8 cellular contexts compared by ENCODE assay signal in the genomic region with DNA sequence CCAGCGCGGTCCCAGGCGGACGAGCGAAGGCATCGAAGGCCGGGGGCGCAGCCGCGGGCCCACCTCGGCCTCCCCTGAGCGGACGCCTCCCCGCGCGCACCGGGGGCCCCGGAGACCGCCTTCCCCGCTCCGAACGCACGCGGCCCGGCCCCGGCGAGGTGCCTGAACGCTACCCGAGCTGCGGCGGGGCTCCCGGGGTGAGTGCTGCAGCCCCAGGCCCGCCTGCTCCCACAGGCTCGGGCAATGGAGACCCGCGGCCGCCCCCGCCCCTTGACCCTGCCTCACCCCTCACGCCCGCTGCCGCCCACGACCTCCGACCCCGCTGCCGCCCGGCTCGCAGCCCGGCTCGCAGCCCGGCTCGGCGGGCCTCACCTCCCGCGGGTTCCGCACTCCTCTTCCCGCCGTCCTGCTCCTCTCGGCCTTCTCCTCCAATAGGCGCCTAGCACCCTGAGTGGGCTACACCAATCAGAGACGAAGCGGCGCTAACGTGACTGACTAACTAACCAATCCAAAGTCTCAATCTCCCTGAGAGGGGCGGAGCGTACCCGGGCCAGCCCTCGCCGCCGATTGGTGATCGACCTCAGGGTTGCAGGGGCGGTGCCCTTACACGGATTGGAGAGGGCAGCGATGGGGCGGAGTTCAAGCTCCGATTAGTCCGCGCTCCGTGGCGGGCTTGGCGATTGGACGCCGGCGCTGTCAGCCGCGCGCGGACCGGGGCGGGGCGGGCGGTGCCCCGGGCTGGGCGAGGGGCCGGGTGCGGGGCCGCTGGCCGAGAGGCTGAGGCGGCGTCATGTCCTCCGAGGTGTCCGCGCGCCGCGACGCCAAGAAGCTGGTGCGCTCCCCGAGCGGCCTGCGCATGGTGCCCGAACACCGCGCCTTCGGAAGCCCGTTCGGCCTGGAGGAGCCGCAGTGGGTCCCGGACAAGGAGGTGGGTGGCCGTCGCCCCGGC. TPM values are rescaled to one million over a fixed set of nuclear protein-coding genes. Genes with fewer than 3 reads are reported as not detected.
DNase-seq lines count a peak whose midpoint lies in the region; ATAC-seq and TF ChIP-seq lines count a peak whose summit lies in the region.

A gene (minus strand): TSS at position 400 of the 949 bp plus-strand sequence. CDS start 4,364 bp downstream, outside the sequence.
A gene (plus strand): TSS at position 759 of the 949 bp plus-strand sequence. CDS start 32 bp downstream, at position 791.

- peaks cover 4% of the 10 kb centered on the region for H3K36me3 Mint-ChIP-seq in T-helper 1 cell treated with Interleukin-12 subunit alpha and Interleukin-12 subunit beta and Interleukin-4 antibody, amounts not matched to agents 30 μg/mL and 1 μg/mL, for 36 hours (ENCODE audit: low read depth)
- peaks cover 3% of the 10 kb centered on the region for H3K36me3 Mint-ChIP-seq in progenitor cell of endocrine pancreas (ENCODE audit: insufficient read depth)

- H3K27me3 ChIP-seq in left ventricle myocardium inferior (ENCODE audit: low read depth): no peaks in the 10 kb centered on the region

- no peaks in the 10 kb centered on the region for H3K9me3 ChIP-seq in left ventricle myocardium inferior (replicated peaks)

- under 1% methylated on average over 121 of the region's 121 CpGs for WGBS in urinary bladder

- ATAC-seq in HG02884 (IDR thresholded peaks at IDR 0.05; ENCODE audit: unreplicated experiment): peak; percentile 95

- H3K36me3 ChIP-seq in left ventricle myocardium inferior: no peaks in the 10 kb centered on the region
- no peaks in the 10 kb centered on the region for H3K36me3 ChIP-seq in urinary bladder (ENCODE audit: insufficient read depth)

- DNase-seq in GM13977 (ENCODE audit: low spot score) (peak; percentile 100), NCI-H1694 (lab: John Stamatoyannopoulos, UW) (peak; percentile 100), amygdala (lab: John Stamatoyannopoulos, UW) (peak; percentile 89 to 100 (median 98)), left ventricle myocardium inferior (peak; percentile 100), progenitor cell of endocrine pancreas (ENCODE audit: low spot score, unreplicated experiment) (peak; percentile 100)

- in situ Hi-C loops in GM13977 (cut with MboI; ENCODE audit: low pct_unique_long_range_greater_than_20kb, low sequenced_read_pairs, unreplicated experiment): no loop called here

- intact Hi-C loops in left ventricle myocardium inferior (cut with micrococcal nuclease): no loop called here

- H3K27ac ChIP-seq in left ventricle myocardium inferior (replicated peaks) (peak within 1 kb of the TSS; percentile 90), urinary bladder (ENCODE audit: low read depth) (peak within 1 kb of the TSS; percentile 88)

- no peaks in the 10 kb centered on the region for H3K9me3 Mint-ChIP-seq in T-helper 1 cell treated with Interleukin-12 subunit alpha and Interleukin-12 subunit beta and Interleukin-4 antibody, amounts not matched to agents 30 μg/mL and 1 μg/mL, for 36 hours
- no peaks in the 10 kb centered on the region for H3K9me3 Mint-ChIP-seq in progenitor cell of endocrine pancreas (ENCODE audit: low read depth)

- H3K27me3 Mint-ChIP-seq in T-helper 1 cell treated with Interleukin-12 subunit alpha and Interleukin-12 subunit beta and Interleukin-4 antibody, amounts not matched to agents 30 μg/mL and 1 μg/mL, for 36 hours (ENCODE audit: low read depth): no peaks in the 10 kb centered on the region
- H3K27me3 Mint-ChIP-seq in progenitor cell of endocrine pancreas: no peaks in the 10 kb centered on the region

- H3K4me1 ChIP-seq in left ventricle myocardium inferior (peaks cover 79% of the 10 kb centered on the region), urinary bladder (ENCODE audit: insufficient read depth) (no peaks in the 10 kb centered on the region)

- peak within 1 kb of the TSS; percentile 95 for H3K4me3 Mint-ChIP-seq in T-helper 1 cell treated with Interleukin-12 subunit alpha and Interleukin-12 subunit beta and Interleukin-4 antibody, amounts not matched to agents 30 μg/mL and 1 μg/mL, for 36 hours
- peak within 1 kb of the TSS; percentile 82 for H3K4me3 Mint-ChIP-seq in progenitor cell of endocrine pancreas (ENCODE audit: low read depth)

- H3K27ac Mint-ChIP-seq in T-helper 1 cell treated with Interleukin-12 subunit alpha and Interleukin-12 subunit beta and Interleukin-4 antibody, amounts not matched to agents 30 μg/mL and 1 μg/mL, for 36 hours: peak within 1 kb of the TSS; percentile 91
- peak within 1 kb of the TSS; percentile 96 for H3K27ac Mint-ChIP-seq in progenitor cell of endocrine pancreas

- TF ChIP-seq CTCF in GM13977 (IDR thresholded peaks at IDR 0.05; ENCODE audit: extremely low read depth, insufficient read depth, missing control alignments) (no peak), left ventricle myocardium inferior (IDR thresholded peaks at IDR 0.05; ENCODE audit: borderline replicate concordance) (no peak), progenitor cell of endocrine pancreas (IDR thresholded peaks at IDR 0.05; ENCODE audit: unreplicated experiment) (no peak)

- H3K4me1 Mint-ChIP-seq in T-helper 1 cell treated with Interleukin-12 subunit alpha and Interleukin-12 subunit beta and Interleukin-4 antibody, amounts not matched to agents 30 μg/mL and 1 μg/mL, for 36 hours (ENCODE audit: low read depth): peaks cover 43% of the 10 kb centered on the region
- peaks cover 22% of the 10 kb centered on the region for H3K4me1 Mint-ChIP-seq in progenitor cell of endocrine pancreas (ENCODE audit: low read depth)

- H3K4me3 ChIP-seq in left ventricle myocardium inferior (peak within 1 kb of the TSS; percentile 94), urinary bladder (ENCODE audit: low read depth, low read length) (peak within 1 kb of the TSS; percentile 96)

RNA-seq across cellular contexts. Expression of the first gene that starts in this region (rescaled TPM):
- 4.1 TPM for total RNA-seq in left ventricle myocardium inferior
- 25.7 and 30.2 TPM in 2 replicates for total RNA-seq in progenitor cell of endocrine pancreas
- 10.6 TPM for total RNA-seq in urinary bladder
- 5.4 TPM for polyA plus RNA-seq in urinary bladder

RNA-seq across cellular contexts. Expression of the second gene that starts in this region (rescaled TPM):
- 50.5 TPM for total RNA-seq in left ventricle myocardium inferior
- total RNA-seq in progenitor cell of endocrine pancreas: 47.2 and 52.5 TPM in 2 replicates
- 49.6 TPM for total RNA-seq in urinary bladder
- 210 TPM for polyA plus RNA-seq in urinary bladder

Comparison
In these comparisons a context has a peak if more than half of its experiments do, and no peak if none do; other contexts are left out.
1. Peak in every context shown above with its lines: DNase-seq, ATAC-seq, H3K4me3 ChIP-seq and H3K27ac ChIP-seq.